Comparison of ENCODE assay signal across 16 cellular contexts in genomic region chr7:4667776-4668509, GRCh38. TPM values are rescaled to one million over a fixed set of nuclear protein-coding genes. Genes with fewer than 3 reads are reported as not detected.
DNase-seq lines count a peak whose midpoint lies in the region; TF ChIP-seq lines count a peak whose summit lies in the region.
"Had no signal": no experiment of that assay in that cellular context is flagged by ENCODE, and none has a peak within 500 bp of the region (broad histone marks: within the 10 kb centered on the region; RNA-seq: fewer than 3 reads in every experiment).

No MANE protein-coding gene starts in this region.

- intact Hi-C loops in CD14-positive monocyte (cut with micrococcal nuclease), result no loop called here

- H3K4me1 Mint-ChIP-seq in CD14-positive monocyte, result peaks cover 2% of the 10 kb centered on the region
- H3K4me1 Mint-ChIP-seq: naive B cell had no signal

- peaks cover 0 to 11% (median 6%) of the 10 kb centered on the region in 7 donors for H3K9me3 Mint-ChIP-seq in CD14-positive monocyte
- H3K9me3 Mint-ChIP-seq: CD4-positive, alpha-beta T cell; effector memory CD8-positive, alpha-beta T cell; stimulated activated naive CD8-positive, alpha-beta T cell treated with anti-CD3 and anti-CD28 coated beads, Interleukin-15, Interleukin-2, amounts not matched to agents 100 ng/mL and 50 ng/mL, for 24 hours had no signal

- peak overlapping the region in 2 of 7 donors; percentile 17 to 42 for H3K27ac Mint-ChIP-seq in CD14-positive monocyte
- H3K27ac Mint-ChIP-seq: activated CD4-positive, alpha-beta T cell treated with anti-CD3 and anti-CD28 coated beads for 36 hours; CD4-positive, alpha-beta T cell; effector memory CD8-positive, alpha-beta T cell; stimulated activated naive CD8-positive, alpha-beta T cell treated with anti-CD3 and anti-CD28 coated beads, Interleukin-15, Interleukin-2, amounts not matched to agents 100 ng/mL and 50 ng/mL, for 24 hours had no signal

- H4K20me1 ChIP-seq in osteoblast (ENCODE audit: insufficient read depth, low read length), result no peaks in the 10 kb centered on the region

- peaks cover 5 to 8% (median 6%) of the 10 kb centered on the region in 3 donors for H3K27me3 Mint-ChIP-seq in CD14-positive monocyte (ENCODE audit: low read depth in 3 of 3)
- H3K27me3 Mint-ChIP-seq: CD4-positive, alpha-beta T cell had no signal

- peak overlapping the region; percentile 100 for H3K27ac ChIP-seq in osteoblast (ENCODE audit: low read depth, low read length)
- H3K27ac ChIP-seq in effector memory CD4-positive, alpha-beta T cell (ENCODE audit: insufficient read depth, low read length, poor library complexity, severe bottlenecking), result no peak overlapping the region

- H3K4me3 ChIP-seq in MG63 (no peak overlapping the region), choroid plexus epithelial cell (ENCODE audit: low read depth, low read length) (peak overlapping the region; percentile 22), osteoblast (ENCODE audit: insufficient read depth, low read length) (peak overlapping the region; percentile 58)
- H3K4me3 ChIP-seq in effector memory CD4-positive, alpha-beta T cell (ENCODE audit: insufficient read depth, low read depth, low read length, poor library complexity, severe bottlenecking), result no peak overlapping the region

- no peaks in the 10 kb centered on the region for H3K79me2 ChIP-seq in osteoblast (ENCODE audit: insufficient read depth, low read length)

- peak; percentile 33 for DNase-seq in AG08396 (ENCODE audit: low spot score)
- peak; percentile 62 for DNase-seq in MG63
- DNase-seq in choroid plexus epithelial cell (ENCODE audit: low read depth), result peak; percentile 93
- peak; percentile 94 for DNase-seq in osteoblast (ENCODE audit: insufficient read length, low spot score, missing footprints)
- DNase-seq in effector memory CD4-positive, alpha-beta T cell, result no peak
- no peak for DNase-seq in inferior parietal cortex (ENCODE audit: extremely low spot score)
- no peak for DNase-seq in CD14-positive monocyte (ENCODE audit: low spot score)
- no peak for DNase-seq in pons (ENCODE audit: low spot score)
- DNase-seq: activated CD4-positive, alpha-beta T cell treated with anti-CD3 and anti-CD28 coated beads for 36 hours; activated gamma-delta T cell; CD4-positive, alpha-beta T cell; effector memory CD8-positive, alpha-beta T cell; naive B cell; NCI-H510A; SHP77 treated with DMSO at 0.1 percent for 48 hours had no signal

- H3K9me3 ChIP-seq in MG63 (no peaks in the 10 kb centered on the region), osteoblast (ENCODE audit: low read depth, low read length) (peaks cover 2% of the 10 kb centered on the region)
- H3K9me3 ChIP-seq in effector memory CD4-positive, alpha-beta T cell (ENCODE audit: control insufficient read depth, low read length), result no peaks in the 10 kb centered on the region

- H3K4me2 ChIP-seq in osteoblast (ENCODE audit: insufficient read depth, low read length), result peak overlapping the region; percentile 85

- H3K36me3 Mint-ChIP-seq in CD14-positive monocyte, result no peaks in the 10 kb centered on the region
- H3K36me3 Mint-ChIP-seq: naive B cell had no signal

- peaks cover 25% of the 10 kb centered on the region for H3K4me1 ChIP-seq in osteoblast (ENCODE audit: insufficient read depth, low read length)
- no peaks in the 10 kb centered on the region for H3K4me1 ChIP-seq in effector memory CD4-positive, alpha-beta T cell (ENCODE audit: control insufficient read depth, insufficient read depth, low read length, poor library complexity, severe bottlenecking)

- no peaks in the 10 kb centered on the region for H3K36me3 ChIP-seq in MG63
- H3K36me3 ChIP-seq in osteoblast (ENCODE audit: insufficient read depth, low read length), result no peaks in the 10 kb centered on the region
- H3K36me3 ChIP-seq in effector memory CD4-positive, alpha-beta T cell (ENCODE audit: control insufficient read depth, insufficient read depth, low read length), result no peaks in the 10 kb centered on the region

- peak overlapping the region; percentile 75 for H2AFZ ChIP-seq in osteoblast (ENCODE audit: low read length)

- TF ChIP-seq CTCF in choroid plexus epithelial cell (conservative IDR thresholded peaks at IDR 0.05; ENCODE audit: low read depth, low read length) (no peak), osteoblast (IDR thresholded peaks at IDR 0.05; ENCODE audit: extremely low read depth, low read depth, low read length) (no peak), CD14-positive monocyte (IDR thresholded peaks at IDR 0.05) (no peak)

- H3K4me3 Mint-ChIP-seq in CD14-positive monocyte, result no peak overlapping the region
- H3K4me3 Mint-ChIP-seq: activated CD4-positive, alpha-beta T cell treated with anti-CD3 and anti-CD28 coated beads for 36 hours; CD4-positive, alpha-beta T cell; effector memory CD8-positive, alpha-beta T cell; naive B cell; stimulated activated naive CD8-positive, alpha-beta T cell treated with anti-CD3 and anti-CD28 coated beads, Interleukin-15, Interleukin-2, amounts not matched to agents 100 ng/mL and 50 ng/mL, for 24 hours had no signal

- no peaks in the 10 kb centered on the region for H3K27me3 ChIP-seq in MG63
- no peaks in the 10 kb centered on the region for H3K27me3 ChIP-seq in osteoblast (ENCODE audit: insufficient read depth, low read length)
- no peaks in the 10 kb centered on the region for H3K27me3 ChIP-seq in effector memory CD4-positive, alpha-beta T cell (replicated peaks; ENCODE audit: control insufficient read depth, insufficient read depth, low read length, poor library complexity, severe bottlenecking)

RNA-seq across cellular contexts. Expression of gene FOXK1, which starts 14.2 kb away (rescaled TPM):
- 21.8 and 23.9 TPM in 2 replicates for total RNA-seq in MG63 (2014; rRNA removed; shearing (Covaris generic); ENCODE audit: low replicate concordance)
- total RNA-seq in osteoblast, result 26.2 and 31.8 TPM in 2 replicates
- polyA plus RNA-seq in CD14-positive monocyte, result under 1 TPM; 0.33 to 0.76 TPM

Comparison
In these comparisons a context has a peak if more than half of its experiments do, and no peak if none do; other contexts are left out.
1. DNase-seq: peak in AG08396 (single experiment), MG63 (single experiment), choroid plexus epithelial cell (single experiment) and osteoblast (single experiment); none in effector memory CD4-positive, alpha-beta T cell (0 of 3), inferior parietal cortex (single experiment), CD14-positive monocyte (single experiment) and pons (single experiment).
2. H3K4me3 ChIP-seq: peak in choroid plexus epithelial cell (single experiment) and osteoblast (single experiment); none in MG63 (single experiment) and effector memory CD4-positive, alpha-beta T cell (single experiment).